Comparison of ENCODE assay signal across 1 cellular context in genomic region chr3:103009609-103010008, GRCh38.
TF ChIP-seq lines count a peak whose summit lies in the region.

No MANE protein-coding gene starts in this region.

TF ChIP-seq in H1, 55 proteins besides CTCF, POLR2A, EP300 and RAD21:
- TF ChIP-seq GABPA (IDR thresholded peaks at IDR 0.05; ENCODE audit: borderline replicate concordance, insufficient read depth, low read length) = no peak
- no peak for TF ChIP-seq EGR1 (IDR thresholded peaks at IDR 0.05; ENCODE audit: borderline replicate concordance, low read depth, low read length)
- TF ChIP-seq SP1 (IDR thresholded peaks at IDR 0.05; ENCODE audit: low read depth, low read length) = no peak
- no peak for TF ChIP-seq ASH2L (IDR thresholded peaks at IDR 0.05; ENCODE audit: low read length)
- TF ChIP-seq CREB1 (IDR thresholded peaks at IDR 0.05) = no peak
- TF ChIP-seq RBBP5 (IDR thresholded peaks at IDR 0.05; ENCODE audit: borderline replicate concordance, low read depth, low read length) = no peak
- TF ChIP-seq CHD7 (IDR thresholded peaks at IDR 0.05; ENCODE audit: insufficient replicate concordance, low read length) = no peak
- TF ChIP-seq SIX5 (IDR thresholded peaks at IDR 0.05; ENCODE audit: low read depth, low read length) = no peak
- TF ChIP-seq SIN3A (conservative IDR thresholded peaks at IDR 0.05 in 1 of 2, IDR thresholded peaks at IDR 0.05 in 1 of 2; ENCODE audit: low read depth in 1 of 2, low read length in 2 of 2) = no peak
- no peak for TF ChIP-seq FOSL1 (IDR thresholded peaks at IDR 0.05; ENCODE audit: insufficient read depth, low read depth, low read length)
- TF ChIP-seq CHD1 (IDR thresholded peaks at IDR 0.05; ENCODE audit: low read depth, low read length) = no peak
- no peak for TF ChIP-seq CHD2 (IDR thresholded peaks at IDR 0.05; ENCODE audit: low read length)
- TF ChIP-seq ATF2 (IDR thresholded peaks at IDR 0.05; ENCODE audit: low read length) = no peak
- no peak for TF ChIP-seq SAP30 (IDR thresholded peaks at IDR 0.05; ENCODE audit: insufficient read depth, insufficient replicate concordance, low read length)
- TF ChIP-seq SIRT6 (IDR thresholded peaks at IDR 0.05; ENCODE audit: low read length) = no peak
- TF ChIP-seq YY1 (IDR thresholded peaks at IDR 0.05; ENCODE audit: low read depth, low read length) = no peak
